ENCODE assay signal across 20 cellular contexts in the genomic region with DNA sequence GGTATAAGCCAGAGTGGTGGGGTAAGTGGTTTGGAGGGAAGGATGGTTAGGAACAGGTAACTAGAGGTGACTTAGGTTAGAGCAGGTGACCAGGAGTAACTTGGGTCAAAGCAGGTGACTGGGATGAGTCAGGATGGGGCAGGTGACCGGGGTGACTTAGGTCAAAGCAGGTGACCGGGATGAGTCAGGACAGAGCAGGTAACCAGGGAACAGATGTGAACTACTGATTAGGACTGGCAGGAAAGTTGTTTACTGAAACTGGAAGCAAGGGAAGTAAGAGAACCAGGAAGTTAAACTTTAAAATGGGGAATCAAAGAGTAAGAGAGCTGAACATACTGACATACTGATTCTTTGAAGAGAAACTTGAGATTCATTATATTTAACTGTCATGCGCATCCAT. TPM values are rescaled to one million over a fixed set of nuclear protein-coding genes. Genes with fewer than 3 reads are reported as not detected.
DNase-seq lines count a peak whose midpoint lies in the region; ATAC-seq, FAIRE-seq and TF ChIP-seq lines count a peak whose summit lies in the region.
"Had no signal": no experiment of that assay in that cellular context is flagged by ENCODE, and none has a peak within 500 bp of the region (broad histone marks: within the 10 kb centered on the region; RNA-seq: fewer than 3 reads in every experiment).

No MANE protein-coding gene starts in this region.

- no peak overlapping the region for H2AFZ ChIP-seq in GM23338
- no peak overlapping the region for H2AFZ ChIP-seq in HepG2 (ENCODE audit: low read length)

- H3K27me3 Mint-ChIP-seq in GM23338 (ENCODE audit: insufficient read depth, low read depth, poor library complexity) = peaks cover 6% of the 10 kb centered on the region
- H3K27me3 Mint-ChIP-seq in type B pancreatic cell = no peaks in the 10 kb centered on the region

- no peaks in the 10 kb centered on the region for H3K36me3 Mint-ChIP-seq in GM23338 (ENCODE audit: low read depth)
- H3K36me3 Mint-ChIP-seq in type B pancreatic cell = peaks cover 3% of the 10 kb centered on the region
- H3K36me3 Mint-ChIP-seq: CD8-positive, alpha-beta T cell had no signal

- no peak for TF ChIP-seq RAD21 in HepG2 (CRISPR knock-in tag; IDR thresholded peaks at IDR 0.05)

- H3K9ac ChIP-seq in colonic mucosa (ENCODE audit: low read depth in 2 of 2, low read length in 2 of 2) (no peak overlapping the region), HepG2 (ENCODE audit: insufficient read depth, low read depth, low read length) (no peak overlapping the region)
- H3K9ac ChIP-seq: BLaER1 had no signal

- no peak for ATAC-seq in GM23338
- peak; percentile 43; the same call in 2 of the 3 replicates for ATAC-seq in HepG2
- ATAC-seq in gastrocnemius medialis = no peak
- ATAC-seq: CD8-positive, alpha-beta T cell had no signal

- TF ChIP-seq CTCF in GM23338 (conservative IDR thresholded peaks at IDR 0.05; ENCODE audit: low read depth in 2 of 2) = no peak
- TF ChIP-seq CTCF in colonic mucosa (IDR thresholded peaks at IDR 0.05) = no peak
- no peak for TF ChIP-seq CTCF in HepG2 (CRISPR knock-in tag; IDR thresholded peaks at IDR 0.05)
- TF ChIP-seq CTCF in type B pancreatic cell (conservative IDR thresholded peaks at IDR 0.05) = no peak
- TF ChIP-seq CTCF in tibial nerve (IDR thresholded peaks at IDR 0.05) = no peak
- TF ChIP-seq CTCF in gastrocnemius medialis (IDR thresholded peaks at IDR 0.05 in 4 of 5, conservative IDR thresholded peaks at IDR 0.05 in 1 of 5) = no peak

- intact Hi-C loops in colonic mucosa (cut with DNase I) (no loop called here), HepG2 (cut with micrococcal nuclease; ENCODE audit: unreplicated experiment) (no loop called here), gastrocnemius medialis (cut with DNase I; ENCODE audit: low total_unique reads) (no loop called here)

- H3K9me2 ChIP-seq in GM23338 (ENCODE audit: insufficient read depth) = peaks cover 11% of the 10 kb centered on the region

- H3K27ac Mint-ChIP-seq in GM23338 (0 out of 2 replicates have a peak overlapping the region, but pooled peaks have one; percentile 6), type B pancreatic cell (peak overlapping the region; percentile 87)
- H3K27ac Mint-ChIP-seq: CD8-positive, alpha-beta T cell; H9 had no signal

- WGBS in HepG2 (ENCODE audit: low lambda C conversion rate) = 43% methylated on average over 3 of the region's 3 CpGs
- WGBS in tibial nerve, 2 donors = 92 to 97% methylated on average over 3 of the region's 3 CpGs

- H3F3A ChIP-seq in GM23338 (replicated peaks; ENCODE audit: low read depth) = no peaks in the 10 kb centered on the region

- no peaks in the 10 kb centered on the region for H4K20me1 ChIP-seq in GM23338 (replicated peaks; ENCODE audit: insufficient read depth)
- no peaks in the 10 kb centered on the region for H4K20me1 ChIP-seq in HepG2 (ENCODE audit: insufficient read depth, low read length)
- H4K20me1 ChIP-seq: BLaER1 had no signal

- H3K4me2 ChIP-seq in GM23338 (no peak overlapping the region), HepG2 (ENCODE audit: low read depth, low read length) (peak overlapping the region; percentile 62)
- H3K4me2 ChIP-seq: BLaER1 had no signal

- DNase-seq in GM23338 (ENCODE audit: low spot score) (no peak), colonic mucosa (no peak), HepG2 (ENCODE audit: low spot score) (peak; percentile 0), type B pancreatic cell (ENCODE audit: extremely low spot score, unreplicated experiment) (no peak), tibial nerve (ENCODE audit: low spot score in 2 of 2) (no peak), NK-92 (lab: John Stamatoyannopoulos, UW; ENCODE audit: unreplicated experiment) (no peak), gastrocnemius medialis (no peak)
- DNase-seq: CD8-positive, alpha-beta T cell; DMS79 treated with DMSO at 0.1 percent for 48 hours; H9; KG1; NCI-H1417; NCI-H187 treated with DMSO at 0.1 percent for 48 hours; NCI-H345; NCI-H524 treated with DMSO at 0.1 percent for 48 hours had no signal

- H3K9me3 ChIP-seq in colonic mucosa (no peaks in the 10 kb centered on the region), HepG2 (ENCODE audit: low read length) (peaks cover 16% of the 10 kb centered on the region), tibial nerve (no peaks in the 10 kb centered on the region), gastrocnemius medialis (no peaks in the 10 kb centered on the region)
- H3K9me3 ChIP-seq: BLaER1, SJSA1 had no signal

- no peak for FAIRE-seq in HepG2 (lab: Jason Lieb, UNC)
- FAIRE-seq: D721Med had no signal

- no peak overlapping the region for H3K4me3 ChIP-seq in GM23338
- no peak overlapping the region for H3K4me3 ChIP-seq in colonic mucosa
- H3K4me3 ChIP-seq in HepG2 (replicated peaks in 1 of 3; ENCODE audit: insufficient read depth in 1 of 3, low read depth in 2 of 3, low read length in 3 of 3) = no peak overlapping the region
- no peak overlapping the region for H3K4me3 ChIP-seq in tibial nerve
- no peak overlapping the region for H3K4me3 ChIP-seq in gastrocnemius medialis
- H3K4me3 ChIP-seq: BLaER1, SJSA1 had no signal

- CTCF ChIA-PET in HepG2 (lab: Yijun Ruan, JAX; ENCODE audit: low intra/inter-chr PET ratio, low total read pairs) = no interaction called here

- H3K79me2 ChIP-seq in GM23338 (replicated peaks; ENCODE audit: insufficient read depth) (no peaks in the 10 kb centered on the region), HepG2 (ENCODE audit: insufficient read depth, low read length) (no peaks in the 10 kb centered on the region)

- BruUV-seq in HepG2 (replicated peaks; lab: Mats Ljungman, UMichigan) = no TSS peak

- H3K9me3 Mint-ChIP-seq in GM23338 (peaks cover 2% of the 10 kb centered on the region; the same call in 1 of the 3 replicates), type B pancreatic cell (no peaks in the 10 kb centered on the region)

- TF ChIP-seq EP300 in HepG2 (IDR thresholded peaks at IDR 0.05; ENCODE audit: low read depth in 2 of 2, low read length in 2 of 2) (peak in 1 of 2 experiments; percentile 32; a peak in 1 of 4 replicates), HepG2 (CRISPR knock-in tag; IDR thresholded peaks at IDR 0.05; ENCODE audit: borderline replicate concordance) (no peak), tibial nerve (IDR thresholded peaks at IDR 0.05) (no peak)

- H3K4me3 Mint-ChIP-seq in GM23338 = no peak overlapping the region
- H3K4me3 Mint-ChIP-seq in type B pancreatic cell = peak overlapping the region; percentile 10
- H3K4me3 Mint-ChIP-seq: CD8-positive, alpha-beta T cell; H9 had no signal

- no peaks in the 10 kb centered on the region for H3K36me3 ChIP-seq in GM23338 (ENCODE audit: insufficient read depth)
- no peaks in the 10 kb centered on the region for H3K36me3 ChIP-seq in colonic mucosa
- no peaks in the 10 kb centered on the region for H3K36me3 ChIP-seq in HepG2 (replicated peaks in 1 of 2; ENCODE audit: control insufficient read depth in 1 of 2, insufficient read depth in 2 of 2, low read length in 2 of 2)
- H3K36me3 ChIP-seq in tibial nerve = no peaks in the 10 kb centered on the region
- H3K36me3 ChIP-seq in gastrocnemius medialis = no peaks in the 10 kb centered on the region
- H3K36me3 ChIP-seq: BLaER1, SJSA1 had no signal

- H3K27ac ChIP-seq in GM23338 (ENCODE audit: low read depth) (no peak overlapping the region), colonic mucosa (peak overlapping the region; percentile 12), HepG2 (ENCODE audit: extremely low read length, insufficient read depth, low read length) (peak overlapping the region; percentile 69), tibial nerve (no peak overlapping the region), gastrocnemius medialis (no peak overlapping the region)
- H3K27ac ChIP-seq: BLaER1, SJSA1 had no signal

- in situ Hi-C loops in HepG2 (cut with HindIII; ENCODE audit: extremely low pct_ligation_motif_present, low pct_unique_long_range_greater_than_20kb) (no loop called here), gastrocnemius medialis (cut with MboI; ENCODE audit: low sequenced_read_pairs in 4 of 4) (no loop called here)

- POLR2A ChIA-PET in HepG2 (lab: Yijun Ruan, JAX) = no interaction called here

- no peaks in the 10 kb centered on the region for H3K27me3 ChIP-seq in GM23338 (ENCODE audit: insufficient read depth)
- H3K27me3 ChIP-seq in colonic mucosa = no peaks in the 10 kb centered on the region
- H3K27me3 ChIP-seq in HepG2 (ENCODE audit: control insufficient read depth in 1 of 2, insufficient read depth in 2 of 2, low read length in 2 of 2) = no peaks in the 10 kb centered on the region
- H3K27me3 ChIP-seq in tibial nerve = no peaks in the 10 kb centered on the region
- H3K27me3 ChIP-seq in gastrocnemius medialis = no peaks in the 10 kb centered on the region
- H3K27me3 ChIP-seq: BLaER1, SJSA1 had no signal

- no peaks in the 10 kb centered on the region for H3K4me1 Mint-ChIP-seq in GM23338
- no peaks in the 10 kb centered on the region for H3K4me1 Mint-ChIP-seq in type B pancreatic cell (ENCODE audit: unreplicated experiment)
- H3K4me1 Mint-ChIP-seq: H9 had no signal

- TF ChIP-seq POLR2A in HepG2 (IDR thresholded peaks at IDR 0.05; ENCODE audit: insufficient read depth in 1 of 2, low read depth in 2 of 2, low read length in 2 of 2) (no peak), tibial nerve (IDR thresholded peaks at IDR 0.05) (no peak), gastrocnemius medialis (IDR thresholded peaks at IDR 0.05) (no peak)

- H3K4me1 ChIP-seq in GM23338 (ENCODE audit: insufficient read depth) (0 out of 2 replicates have a peak, but pooled peaks cover 6% of the 10 kb centered on the region), colonic mucosa (no peaks in the 10 kb centered on the region), HepG2 (ENCODE audit: insufficient read depth, low read length) (peaks cover 45% of the 10 kb centered on the region), tibial nerve (no peaks in the 10 kb centered on the region), gastrocnemius medialis (no peaks in the 10 kb centered on the region)
- H3K4me1 ChIP-seq: SJSA1 had no signal

RNA-seq across cellular contexts. Expression of gene FSCB, which starts 57.4 kb away (rescaled TPM):
- total RNA-seq in GM23338 (2014; rRNA removed; shearing (Covaris generic)) = 0.07 and 0.12 TPM in 2 replicates
- polyA plus RNA-seq in GM23338 (2016; fragmentation: Nextera tagmentation; extraction: Ambion mirVana) (not detected in 2 replicates), HepG2 (2011; rRNA removed) (not detected in 2 replicates)
- total RNA-seq in colonic mucosa (not detected), HepG2 (2016; rRNA removed; fragmentation: Illumina TruSeq; extraction: Trizol) (not detected in 2 replicates), type B pancreatic cell (ENCODE audit: low replicate concordance) (0.12 TPM in 1 of 2 replicates, not detected in the other), tibial nerve (1 to 10 TPM in 1 of 4 donors, under 1 TPM in 3; 0.30 to 2.2 (median 0.54) TPM), gastrocnemius medialis (not detected)
- not detected in 2 replicates for total RNA-seq in HepG2 (2016; cell fraction: cytosol; rRNA removed; fragmentation: Illumina TruSeq; extraction: Trizol; ENCODE audit: low read depth)
- total RNA-seq in HepG2 (2016; cell fraction: insoluble cytoplasmic fraction; rRNA removed; fragmentation: Illumina TruSeq; extraction: Trizol) = not detected in 2 replicates
- not detected in 2 replicates for total RNA-seq in HepG2 (2016; cell fraction: membrane; rRNA removed; fragmentation: Illumina TruSeq; extraction: Trizol)
- total RNA-seq in HepG2 (2016; cell fraction: nucleus; rRNA removed; fragmentation: Illumina TruSeq; extraction: Trizol) = not detected in 2 replicates
- not detected in 2 replicates for polyA plus RNA-seq in HepG2 (2011; cell fraction: cytosol; rRNA removed)
- not detected in 2 replicates for polyA plus RNA-seq in HepG2 (2011; cell fraction: nucleus; rRNA removed)
- polyA plus RNA-seq in HepG2 (2012) = not detected in 2 replicates
- polyA plus RNA-seq in HepG2 (2016; cell fraction: cytosol; fragmentation: Illumina TruSeq; extraction: Trizol; ENCODE audit: low read depth) = not detected in 2 replicates
- polyA plus RNA-seq in HepG2 (2016; cell fraction: insoluble cytoplasmic fraction; fragmentation: Illumina TruSeq; extraction: Trizol; ENCODE audit: low read depth) = not detected in 2 replicates
- not detected in 2 replicates for polyA plus RNA-seq in HepG2 (2016; cell fraction: membrane; fragmentation: Illumina TruSeq; extraction: Trizol; ENCODE audit: low read depth)
- not detected in 2 replicates for polyA plus RNA-seq in HepG2 (2016; cell fraction: nucleus; fragmentation: Illumina TruSeq; extraction: Trizol; ENCODE audit: insufficient read depth, low read depth)
- not detected in 2 replicates for polyA minus RNA-seq in HepG2 (2011; rRNA and poly(A)+ RNA removed; ENCODE audit: low replicate concordance)
- not detected in 2 replicates for polyA minus RNA-seq in HepG2 (2011; cell fraction: cytosol; rRNA and poly(A)+ RNA removed)
- not detected in 2 replicates for polyA minus RNA-seq in HepG2 (2011; cell fraction: nucleus; rRNA and poly(A)+ RNA removed)
- total RNA-seq: A673; CD8-positive, alpha-beta T cell; G401; H9; SJSA1 had no signal

Comparison
In these comparisons a context has a peak if more than half of its experiments do, and no peak if none do; other contexts are left out.
1. H3K27ac ChIP-seq: peak in colonic mucosa (single experiment) and HepG2 (single experiment); none in GM23338 (single experiment), tibial nerve (0 of 4) and gastrocnemius medialis (0 of 4).